Comparison of ENCODE assay signal across 1 cellular context in the genomic region with DNA sequence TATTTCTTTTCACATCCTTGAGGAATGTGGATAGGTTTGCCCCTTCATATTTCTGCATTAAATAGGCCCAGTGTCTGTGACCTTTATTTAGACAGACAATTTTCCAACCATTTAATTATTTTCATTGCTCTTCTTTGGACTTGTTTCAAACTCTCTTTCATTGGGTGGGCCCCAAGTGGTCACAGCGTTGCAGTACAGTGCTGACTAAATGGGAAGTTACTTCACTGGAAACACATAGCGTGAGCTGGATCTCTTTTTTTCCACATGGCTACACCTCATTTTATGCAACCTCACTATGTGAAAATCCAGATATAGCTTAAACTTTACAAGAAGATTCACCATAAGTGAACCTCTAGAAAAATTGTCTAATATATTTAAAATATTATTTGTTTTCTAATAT.
TF ChIP-seq lines count a peak whose summit lies in the region.

No MANE protein-coding gene starts in this region.

TF ChIP-seq in H1, 55 proteins besides CTCF, POLR2A, EP300 and RAD21 (continued from another document):
- TF ChIP-seq, protein P1, sequence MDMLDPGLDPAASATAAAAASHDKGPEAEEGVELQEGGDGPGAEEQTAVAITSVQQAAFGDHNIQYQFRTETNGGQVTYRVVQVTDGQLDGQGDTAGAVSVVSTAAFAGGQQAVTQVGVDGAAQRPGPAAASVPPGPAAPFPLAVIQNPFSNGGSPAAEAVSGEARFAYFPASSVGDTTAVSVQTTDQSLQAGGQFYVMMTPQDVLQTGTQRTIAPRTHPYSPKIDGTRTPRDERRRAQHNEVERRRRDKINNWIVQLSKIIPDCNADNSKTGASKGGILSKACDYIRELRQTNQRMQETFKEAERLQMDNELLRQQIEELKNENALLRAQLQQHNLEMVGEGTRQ (IDR thresholded peaks at IDR 0.05; ENCODE audit: low read length) = no peak
- TF ChIP-seq, protein P2, sequence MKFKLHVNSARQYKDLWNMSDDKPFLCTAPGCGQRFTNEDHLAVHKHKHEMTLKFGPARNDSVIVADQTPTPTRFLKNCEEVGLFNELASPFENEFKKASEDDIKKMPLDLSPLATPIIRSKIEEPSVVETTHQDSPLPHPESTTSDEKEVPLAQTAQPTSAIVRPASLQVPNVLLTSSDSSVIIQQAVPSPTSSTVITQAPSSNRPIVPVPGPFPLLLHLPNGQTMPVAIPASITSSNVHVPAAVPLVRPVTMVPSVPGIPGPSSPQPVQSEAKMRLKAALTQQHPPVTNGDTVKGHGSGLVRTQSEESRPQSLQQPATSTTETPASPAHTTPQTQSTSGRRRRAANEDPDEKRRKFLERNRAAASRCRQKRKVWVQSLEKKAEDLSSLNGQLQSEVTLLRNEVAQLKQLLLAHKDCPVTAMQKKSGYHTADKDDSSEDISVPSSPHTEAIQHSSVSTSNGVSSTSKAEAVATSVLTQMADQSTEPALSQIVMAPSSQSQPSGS (IDR thresholded peaks at IDR 0.05; ENCODE audit: low read length) = no peak
- no peak for TF ChIP-seq SIN3A (conservative IDR thresholded peaks at IDR 0.05 in 1 of 2, IDR thresholded peaks at IDR 0.05 in 1 of 2; ENCODE audit: low read depth in 1 of 2, low read length in 2 of 2)
- no peak for TF ChIP-seq CHD2 (IDR thresholded peaks at IDR 0.05; ENCODE audit: low read length)
- TF ChIP-seq NRF1 (IDR thresholded peaks at IDR 0.05; ENCODE audit: low read depth, low read length) = no peak
- no peak for TF ChIP-seq CBX5 (IDR thresholded peaks at IDR 0.05; ENCODE audit: low read depth, low read length)
- no peak for TF ChIP-seq KDM4A (IDR thresholded peaks at IDR 0.05; ENCODE audit: low read depth, low read length, severe bottlenecking)
- TF ChIP-seq, protein P3, sequence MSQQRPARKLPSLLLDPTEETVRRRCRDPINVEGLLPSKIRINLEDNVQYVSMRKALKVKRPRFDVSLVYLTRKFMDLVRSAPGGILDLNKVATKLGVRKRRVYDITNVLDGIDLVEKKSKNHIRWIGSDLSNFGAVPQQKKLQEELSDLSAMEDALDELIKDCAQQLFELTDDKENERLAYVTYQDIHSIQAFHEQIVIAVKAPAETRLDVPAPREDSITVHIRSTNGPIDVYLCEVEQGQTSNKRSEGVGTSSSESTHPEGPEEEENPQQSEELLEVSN (IDR thresholded peaks at IDR 0.05) = no peak
- no peak for TF ChIP-seq SRF (IDR thresholded peaks at IDR 0.05; ENCODE audit: low read depth, low read length)
- TF ChIP-seq TEAD4 (IDR thresholded peaks at IDR 0.05; ENCODE audit: low read depth, low read length) = no peak
- no peak for TF ChIP-seq BCL11A (IDR thresholded peaks at IDR 0.05; ENCODE audit: low read depth in 2 of 2, low read length in 2 of 2)
